Comparison of ENCODE assay signal across 8 cellular contexts in genomic region chr17:50866950-50867855, GRCh38. TPM values are rescaled to one million over a fixed set of nuclear protein-coding genes. Genes with fewer than 3 reads are reported as not detected.
DNase-seq lines count a peak whose midpoint lies in the region; ATAC-seq lines count a peak whose summit lies in the region.

No MANE protein-coding gene starts in this region.

- peak overlapping the region; percentile 97 for H3K27ac ChIP-seq in BLaER1

- H3K4me3 Mint-ChIP-seq in dendritic cell treated with granulocyte-macrophage colony-stimulating factor and Interleukin-4, amounts not matched to agents 40 ng/mL and 50 ng/mL, for 4 days = peak overlapping the region; percentile 93

- H3K27me3 Mint-ChIP-seq in dendritic cell treated with granulocyte-macrophage colony-stimulating factor and Interleukin-4, amounts not matched to agents 40 ng/mL and 50 ng/mL, for 4 days = no peaks in the 10 kb centered on the region

- no peaks in the 10 kb centered on the region for H3K9me3 Mint-ChIP-seq in dendritic cell treated with granulocyte-macrophage colony-stimulating factor and Interleukin-4, amounts not matched to agents 40 ng/mL and 50 ng/mL, for 4 days

- intact Hi-C loops in dendritic cell treated with granulocyte-macrophage colony-stimulating factor and Interleukin-4, amounts not matched to agents 40 ng/mL and 50 ng/mL, for 4 days (cut with micrococcal nuclease) = loop anchor here (1.0 to 10.0 kb wide), 4 partner anchors 50 to 258 kb away; partner anchors contain the start of gene SPAG9

- DNase-seq in NCI-H748 (lab: John Stamatoyannopoulos, UW; ENCODE audit: unreplicated experiment) = peak; percentile 98
- DNase-seq in activated CD4-positive, alpha-beta T cell treated with anti-CD3 and anti-CD28 coated beads, Interleukin-2, amount 50 U/mL, for 1 hour = peak; percentile 73
- DNase-seq in left lobe of liver (ENCODE audit: low spot score) = peak; percentile 98
- DNase-seq in stimulated activated CD4-positive, alpha-beta T cell treated with anti-CD3 and anti-CD28 coated beads, Interleukin-1b, Interleukin-23, amount 100 ng/mL, for 48 hours = peak; percentile 85

- peak overlapping the region; percentile 99 for H3K4me3 ChIP-seq in BLaER1

- H3K36me3 ChIP-seq in BLaER1 = peaks cover 12% of the 10 kb centered on the region

- H3K4me1 Mint-ChIP-seq in dendritic cell treated with granulocyte-macrophage colony-stimulating factor and Interleukin-4, amounts not matched to agents 40 ng/mL and 50 ng/mL, for 4 days (ENCODE audit: low read depth) = peaks cover 24% of the 10 kb centered on the region

- ATAC-seq in GM19372 (IDR thresholded peaks at IDR 0.05; ENCODE audit: low read depth, unreplicated experiment) = peak; percentile 17
- peak; percentile 25 for ATAC-seq in HG03565 (IDR thresholded peaks at IDR 0.05; ENCODE audit: unreplicated experiment)
- peak; percentile 58 for ATAC-seq in left lobe of liver

- peak overlapping the region; percentile 83 for H3K4me2 ChIP-seq in BLaER1

- peak overlapping the region; percentile 94 for H3K9ac ChIP-seq in BLaER1

- H3K4me1 ChIP-seq in BLaER1 = peaks cover 64% of the 10 kb centered on the region

- H4K20me1 ChIP-seq in BLaER1 = peaks cover 32% of the 10 kb centered on the region

- peaks cover 40% of the 10 kb centered on the region for H3K36me3 Mint-ChIP-seq in dendritic cell treated with granulocyte-macrophage colony-stimulating factor and Interleukin-4, amounts not matched to agents 40 ng/mL and 50 ng/mL, for 4 days (ENCODE audit: low read depth)

- H3K9me3 ChIP-seq in BLaER1 = no peaks in the 10 kb centered on the region

- peak overlapping the region; percentile 98 for H3K27ac Mint-ChIP-seq in dendritic cell treated with granulocyte-macrophage colony-stimulating factor and Interleukin-4, amounts not matched to agents 40 ng/mL and 50 ng/mL, for 4 days

- H3K27me3 ChIP-seq in BLaER1 = no peaks in the 10 kb centered on the region

RNA-seq across cellular contexts. Expression of gene TOB1, which starts 1.0 kb away (rescaled TPM):
- 209 TPM for total RNA-seq in left lobe of liver

RNA-seq across cellular contexts. Expression of gene WFIKKN2, which starts 31.8 kb away (rescaled TPM):
- total RNA-seq in left lobe of liver = 0.08 TPM

Comparison
In these comparisons a context has a peak if more than half of its experiments do, and no peak if none do; other contexts are left out.
1. Peak in every context shown above with its lines: DNase-seq, ATAC-seq, H3K4me3 ChIP-seq and H3K27ac ChIP-seq.